8 cellular contexts compared by ENCODE assay signal in genomic region chr18:67417864-67418523, GRCh38.
DNase-seq lines count a peak whose midpoint lies in the region; ATAC-seq and TF ChIP-seq lines count a peak whose summit lies in the region.

No MANE protein-coding gene starts in this region.

- H3K36me3 ChIP-seq in PC-9 (ENCODE audit: low read depth) = no peaks in the 10 kb centered on the region
- H3K36me3 ChIP-seq in neuronal stem cell (replicated peaks in 1 of 2; ENCODE audit: control insufficient read depth in 2 of 2, insufficient read depth in 2 of 2, low read length in 2 of 2) = no peaks in the 10 kb centered on the region

- CTCF ChIA-PET in PC-9 (lab: Charles Lee) = no interaction called here

- no peak overlapping the region for H2BK12ac ChIP-seq in neuronal stem cell (ENCODE audit: low read length)

- no peak overlapping the region for H3K23ac ChIP-seq in neuronal stem cell (ENCODE audit: low read depth, low read length, poor library complexity)

- peak overlapping the region; percentile 58 for H3K4me2 ChIP-seq in PC-9
- H3K4me2 ChIP-seq in neuronal stem cell (ENCODE audit: insufficient read depth, low read length, poor library complexity, severe bottlenecking) = no peak overlapping the region

- no TSS peak for BruUV-seq in PC-9 (replicated peaks; lab: Mats Ljungman, UMichigan)

- H3K4me3 ChIP-seq in AG10803 (ENCODE audit: low read length) (peak overlapping the region; percentile 22), PC-9 (peak overlapping the region; percentile 10; the same call in 1 of the 2 replicates), coronary artery (peak overlapping the region; percentile 60), neuronal stem cell (ENCODE audit: low read length in 2 of 2) (no peak overlapping the region)

- H3K18ac ChIP-seq in neuronal stem cell (ENCODE audit: low read length) = no peak overlapping the region

- H2AFZ ChIP-seq in PC-9 = peak overlapping the region; percentile 75
- peak overlapping the region; percentile 67 for H2AFZ ChIP-seq in neuronal stem cell (ENCODE audit: low read length)

- ATAC-seq in GM18870 (IDR thresholded peaks at IDR 0.05; ENCODE audit: unreplicated experiment) (peak; percentile 93), HG03135 (IDR thresholded peaks at IDR 0.05; ENCODE audit: unreplicated experiment) (peak; percentile 86)

- DNase-seq in AG10803 (ENCODE audit: low read depth) (peak; percentile 36), PC-9 (no peak), coronary artery (ENCODE audit: low spot score) (no peak), neuronal stem cell (ENCODE audit: low spot score) (no peak), nucleus accumbens (lab: John Stamatoyannopoulos, UW) (no peak), NCI-H345 treated with DMSO at 0.1 percent for 48 hours (lab: John Stamatoyannopoulos, UW; ENCODE audit: unreplicated experiment) (no peak)

- no peaks in the 10 kb centered on the region for H3F3A ChIP-seq in PC-9 (ENCODE audit: insufficient read depth, low read depth)

- H4K8ac ChIP-seq in neuronal stem cell (ENCODE audit: low read depth, low read length) = no peak overlapping the region

- no peak overlapping the region for H2BK120ac ChIP-seq in neuronal stem cell (ENCODE audit: low read depth, low read length)

- H3K4ac ChIP-seq in neuronal stem cell (ENCODE audit: low read length) = no peak overlapping the region

- H4K20me1 ChIP-seq in PC-9 (ENCODE audit: insufficient read depth) = no peaks in the 10 kb centered on the region

- H3K27ac ChIP-seq in PC-9 (no peak overlapping the region), coronary artery (peak overlapping the region; percentile 9 to 61), neuronal stem cell (replicated peaks; ENCODE audit: low read length) (no peak overlapping the region)

- no peak overlapping the region for H2BK15ac ChIP-seq in neuronal stem cell (ENCODE audit: low read length)

- no peak for TF ChIP-seq CTCF in AG10803 (conservative IDR thresholded peaks at IDR 0.05; ENCODE audit: low read length)
- TF ChIP-seq CTCF in PC-9 (conservative IDR thresholded peaks at IDR 0.05) = no peak
- TF ChIP-seq CTCF in coronary artery (IDR thresholded peaks at IDR 0.05) = no peak

- H3K14ac ChIP-seq in neuronal stem cell (ENCODE audit: low read length) = no peak overlapping the region

- no peaks in the 10 kb centered on the region for H3K4me1 ChIP-seq in PC-9 (replicated peaks; ENCODE audit: insufficient read depth)
- no peaks in the 10 kb centered on the region for H3K4me1 ChIP-seq in neuronal stem cell (ENCODE audit: control insufficient read depth in 2 of 2, insufficient read depth in 1 of 2, low read depth in 1 of 2, low read length in 2 of 2)

- no peak overlapping the region for H3K9ac ChIP-seq in neuronal stem cell (ENCODE audit: low read depth, low read length, poor library complexity)

- WGBS in neuronal stem cell (ENCODE audit: extremely low coverage in 2 of 2, insufficient read length in 2 of 2, insufficient replicate concordance in 1 of 2), 2 donors = no CpG with 5 or more reads among the region's 6 CpGs

- no peak overlapping the region for H2BK5ac ChIP-seq in neuronal stem cell (ENCODE audit: low read length)

- H3K79me1 ChIP-seq in neuronal stem cell (ENCODE audit: low read depth, low read length) = no peaks in the 10 kb centered on the region

- H3K9me3 ChIP-seq in PC-9 (ENCODE audit: insufficient read depth, low read depth) = peaks cover 4% of the 10 kb centered on the region; the same call in 1 of the 2 replicates
- no peaks in the 10 kb centered on the region for H3K9me3 ChIP-seq in neuronal stem cell (replicated peaks in 1 of 2; ENCODE audit: control insufficient read depth in 2 of 2, insufficient read depth in 1 of 2, low read depth in 1 of 2, low read length in 2 of 2)

- intact Hi-C loops in PC-9 (cut with micrococcal nuclease; ENCODE audit: unreplicated experiment) = no loop called here

- H2AK5ac ChIP-seq in neuronal stem cell (ENCODE audit: low read depth, low read length) = no peak overlapping the region

- POLR2A ChIA-PET in PC-9 (lab: Charles Lee; ENCODE audit: unreplicated experiment) = no interaction called here

- no peak overlapping the region for H4K91ac ChIP-seq in neuronal stem cell (ENCODE audit: low read depth, low read length, poor library complexity)

- H3K27me3 ChIP-seq in PC-9 (ENCODE audit: insufficient read depth, low read depth) (no peaks in the 10 kb centered on the region), neuronal stem cell (ENCODE audit: control insufficient read depth in 3 of 3, insufficient read depth in 3 of 3, low read depth in 1 of 3, low read length in 3 of 3) (no peaks in the 10 kb centered on the region)

- no peaks in the 10 kb centered on the region for H3K79me2 ChIP-seq in PC-9 (ENCODE audit: low read depth)

- no peaks in the 10 kb centered on the region for H3K9me2 ChIP-seq in PC-9 (ENCODE audit: insufficient read depth)

Comparison
In these comparisons a context has a peak if more than half of its experiments do, and no peak if none do; other contexts are left out.
1. H3K4me3 ChIP-seq: peak in AG10803 (single experiment), PC-9 (single experiment) and coronary artery (single experiment); none in neuronal stem cell (0 of 2).
2. H3K27ac ChIP-seq: peak in coronary artery (2 of 2); none in PC-9 (single experiment) and neuronal stem cell (single experiment).